Comparison of ENCODE assay signal across 8 cellular contexts in the genomic region with DNA sequence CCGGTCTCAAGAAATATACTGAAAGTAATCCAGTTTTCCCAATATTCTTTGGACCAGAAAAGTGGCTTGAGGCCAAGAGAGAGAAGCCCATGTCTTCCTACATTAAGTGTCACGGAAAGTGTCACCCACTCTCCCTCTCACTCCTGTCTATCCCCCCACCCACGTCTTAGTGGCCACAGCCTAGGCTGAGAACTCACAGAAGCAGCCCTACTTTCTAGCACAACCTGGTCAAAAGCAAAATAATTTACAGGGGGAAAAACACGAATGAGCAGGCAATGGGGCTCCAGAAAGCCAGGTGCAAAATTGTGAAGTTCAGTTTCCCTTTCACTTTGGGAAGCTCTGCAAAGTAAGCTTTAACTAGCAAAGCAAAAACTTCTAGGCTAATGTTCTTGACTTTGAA.
DNase-seq lines count a peak whose midpoint lies in the region; ATAC-seq and TF ChIP-seq lines count a peak whose summit lies in the region.

No MANE protein-coding gene starts in this region.

- H3K4me1 ChIP-seq in Caco-2 (no peaks in the 10 kb centered on the region), testis (peaks cover 14% of the 10 kb centered on the region)

- H3K4me3 ChIP-seq in Caco-2 (ENCODE audit: low read depth, low read length) (no peak overlapping the region), testis (no peak overlapping the region)

- H3K4me3 Mint-ChIP-seq in mesothelial cell of epicardium (no peak overlapping the region), Caco-2 (ENCODE audit: unreplicated experiment) (no peak overlapping the region)

- H3K36me3 ChIP-seq in Caco-2 (ENCODE audit: control insufficient read depth, insufficient read depth, low read length) (no peaks in the 10 kb centered on the region), testis (ENCODE audit: low read depth, missing control alignments) (no peaks in the 10 kb centered on the region)

- intact Hi-C loops in Caco-2 (cut with micrococcal nuclease; ENCODE audit: unreplicated experiment) = no loop called here
- intact Hi-C loops in testis (cut with DNase I; ENCODE audit: low total_unique reads) = loop anchor here (10.0 kb wide), 1 partner anchor 118 kb away; no protein-coding TSS in a partner anchor

- peak; percentile 24 for DNase-seq in M059J (ENCODE audit: low read depth)
- no peak for DNase-seq in mesothelial cell of epicardium (ENCODE audit: low spot score in 2 of 2, unreplicated experiment in 2 of 2)
- DNase-seq in GF-D8 (lab: John Stamatoyannopoulos, UW) = no peak
- DNase-seq in Caco-2 = no peak
- no peak for DNase-seq in kidney glomerular epithelial cell (lab: John Stamatoyannopoulos, UW)
- DNase-seq in testis = no peak

- TF ChIP-seq POLR2A in testis (IDR thresholded peaks at IDR 0.05) = no peak

- H3K9me3 ChIP-seq in Caco-2 (no peaks in the 10 kb centered on the region), testis (no peaks in the 10 kb centered on the region)

- ATAC-seq in GM18498 (IDR thresholded peaks at IDR 0.05; ENCODE audit: unreplicated experiment) (peak; percentile 49), GM21447 (IDR thresholded peaks at IDR 0.05; ENCODE audit: unreplicated experiment) (peak; percentile 61)

- CTCF ChIA-PET in Caco-2 (lab: Charles Lee) = no interaction called here

- no peaks in the 10 kb centered on the region for H3K36me3 Mint-ChIP-seq in mesothelial cell of epicardium
- no peaks in the 10 kb centered on the region for H3K36me3 Mint-ChIP-seq in Caco-2 (ENCODE audit: insufficient read depth, unreplicated experiment)

- peaks cover 19% of the 10 kb centered on the region for H3K4me1 Mint-ChIP-seq in mesothelial cell of epicardium
- H3K4me1 Mint-ChIP-seq in Caco-2 (ENCODE audit: low read depth, unreplicated experiment) = no peaks in the 10 kb centered on the region

- H3K27me3 ChIP-seq in Caco-2 (replicated peaks; ENCODE audit: control insufficient read depth, insufficient read depth, low read length) = no peaks in the 10 kb centered on the region
- H3K27me3 ChIP-seq in testis = no peaks in the 10 kb centered on the region

- WGBS in testis, 2 donors = 40 to 53% methylated on average over 4 of the region's 4 CpGs

- POLR2A ChIA-PET in Caco-2 (lab: Charles Lee) = no interaction called here

- H3K27me3 Mint-ChIP-seq in mesothelial cell of epicardium (ENCODE audit: low read depth) (no peaks in the 10 kb centered on the region), Caco-2 (ENCODE audit: insufficient read depth, unreplicated experiment) (no peaks in the 10 kb centered on the region)

- H3K9me3 Mint-ChIP-seq in mesothelial cell of epicardium (no peaks in the 10 kb centered on the region), Caco-2 (ENCODE audit: unreplicated experiment) (no peaks in the 10 kb centered on the region)

- TF ChIP-seq CTCF in mesothelial cell of epicardium (IDR thresholded peaks at IDR 0.05; ENCODE audit: unreplicated experiment) (no peak), Caco-2 (IDR thresholded peaks at IDR 0.05; ENCODE audit: insufficient read depth in 1 of 2, low read depth in 1 of 2, low read length in 1 of 2, severe bottlenecking in 1 of 2, unreplicated experiment in 1 of 2) (no peak), testis (IDR thresholded peaks at IDR 0.05) (no peak)

- H3K27ac ChIP-seq in testis = peak overlapping the region in 1 of 2 donors; percentile 14

- BruUV-seq in Caco-2 (replicated peaks; lab: Mats Ljungman, UMichigan) = no TSS peak

- peak overlapping the region; percentile 89 for H3K27ac Mint-ChIP-seq in mesothelial cell of epicardium
- no peak overlapping the region for H3K27ac Mint-ChIP-seq in Caco-2 (ENCODE audit: unreplicated experiment)
